9 cellular contexts compared by ENCODE assay signal in genomic region chr6:26422329-26422728, GRCh38. TPM values are rescaled to one million over a fixed set of nuclear protein-coding genes. Genes with fewer than 3 reads are reported as not detected.
A peak's percentile ranks its signal among the peaks of the same experiment; 100 is the strongest.
DNase-seq lines count a peak whose midpoint lies in the region; FAIRE-seq and TF ChIP-seq lines count a peak whose summit lies in the region.
"Had no signal": no experiment of that assay in that cellular context is flagged by ENCODE, and none has a peak within 500 bp of the region (broad histone marks: within the 10 kb centered on the region; RNA-seq: fewer than 3 reads in every experiment).

No MANE protein-coding gene starts in this region.

- H3K4me3 Mint-ChIP-seq in astrocyte (ENCODE audit: unreplicated experiment), result peak overlapping the region; percentile 52

- peak overlapping the region; percentile 97 for H3K9ac ChIP-seq in astrocyte (ENCODE audit: low read length)

- H3K79me2 ChIP-seq in DOHH2 (ENCODE audit: control insufficient read depth, low read length), result no peaks in the 10 kb centered on the region
- peaks cover 16% of the 10 kb centered on the region for H3K79me2 ChIP-seq in astrocyte (ENCODE audit: insufficient read depth, low read length)

- H3K27ac ChIP-seq in DOHH2 (ENCODE audit: low read depth, low read length) (no peak overlapping the region), astrocyte (ENCODE audit: low read depth, low read length) (no peak overlapping the region), ovary (no peak overlapping the region)

- H3K36me3 ChIP-seq in DOHH2 (ENCODE audit: control insufficient read depth, low read length) (no peaks in the 10 kb centered on the region), astrocyte (ENCODE audit: insufficient read depth, low read length) (peaks cover 12% of the 10 kb centered on the region), ovary (no peaks in the 10 kb centered on the region)

- FAIRE-seq in astrocyte (lab: Jason Lieb, UNC), result no peak
- FAIRE-seq: G401.6 had no signal

- peaks cover 15% of the 10 kb centered on the region for H3K9me3 ChIP-seq in DOHH2 (ENCODE audit: control insufficient read depth, insufficient read depth, low read length)
- no peaks in the 10 kb centered on the region for H3K9me3 ChIP-seq in astrocyte (ENCODE audit: insufficient read depth, low read depth, low read length)
- H3K9me3 ChIP-seq in ovary, result no peaks in the 10 kb centered on the region

- intact Hi-C loops in ovary (cut with DNase I), result no loop called here

- peaks cover 23% of the 10 kb centered on the region for H3K36me3 Mint-ChIP-seq in astrocyte (ENCODE audit: low read depth, unreplicated experiment)
- H3K36me3 Mint-ChIP-seq: natural killer cell had no signal

- peaks cover 7% of the 10 kb centered on the region for H3K4me1 ChIP-seq in DOHH2 (ENCODE audit: control insufficient read depth, low read length)
- H3K4me1 ChIP-seq in astrocyte (ENCODE audit: insufficient read depth, low read length), result peaks cover 7% of the 10 kb centered on the region
- H3K4me1 ChIP-seq in ovary (ENCODE audit: insufficient read depth), result peaks cover 7% of the 10 kb centered on the region

- no peak for TF ChIP-seq EP300 in ovary (IDR thresholded peaks at IDR 0.05)

- no peak overlapping the region for H2AFZ ChIP-seq in astrocyte (ENCODE audit: low read depth, low read length)

- H4K20me1 ChIP-seq in DOHH2 (ENCODE audit: control insufficient read depth, insufficient read depth, low read depth, low read length) (no peaks in the 10 kb centered on the region), astrocyte (ENCODE audit: insufficient read depth, low read length) (no peaks in the 10 kb centered on the region)

- H3F3A ChIP-seq in DOHH2 (ENCODE audit: control insufficient read depth, insufficient read depth), result no peaks in the 10 kb centered on the region

- no peak for TF ChIP-seq CTCF in DOHH2 (IDR thresholded peaks at IDR 0.05; ENCODE audit: low read depth, low read length, poor library complexity, severe bottlenecking)
- no peak for TF ChIP-seq CTCF in astrocyte (IDR thresholded peaks at IDR 0.05; ENCODE audit: insufficient read depth, low read depth, low read length)
- TF ChIP-seq CTCF in ovary (IDR thresholded peaks at IDR 0.05), result no peak

- 83 to 89% (median 85%) methylated on average over 3 of the region's 3 CpGs for WGBS in ovary, 3 donors

- H3K4me1 Mint-ChIP-seq in astrocyte (ENCODE audit: low read depth, unreplicated experiment), result peaks cover 1% of the 10 kb centered on the region

- H3K4me3 ChIP-seq in DOHH2 (ENCODE audit: low read length) (peak overlapping the region; percentile 87), astrocyte (ENCODE audit: insufficient read depth, low read depth, low read length) (peak overlapping the region; percentile 91), ovary (peak overlapping the region; percentile 69)

- H3K4me2 ChIP-seq in DOHH2 (ENCODE audit: low read length) (peak overlapping the region; percentile 79), astrocyte (ENCODE audit: low read length) (peak overlapping the region; percentile 90)

- H3K27me3 ChIP-seq in DOHH2 (ENCODE audit: control insufficient read depth, low read length) (no peaks in the 10 kb centered on the region), astrocyte (ENCODE audit: insufficient read depth, low read length) (no peaks in the 10 kb centered on the region), ovary (no peaks in the 10 kb centered on the region)

- DNase-seq in astrocyte (ENCODE audit: low read depth) (no peak), ovary (no peak), NCI-H146 treated with DMSO at 0.1 percent for 48 hours (lab: John Stamatoyannopoulos, UW; ENCODE audit: unreplicated experiment) (no peak), NCI-H1092 (lab: John Stamatoyannopoulos, UW) (no peak), SIG-M5 treated with dmso at 0.1 percent for 504 hours (lab: John Stamatoyannopoulos, UW; ENCODE audit: unreplicated experiment) (no peak)
- DNase-seq: natural killer cell, NCI-H345 had no signal

- H3K27ac Mint-ChIP-seq in astrocyte (ENCODE audit: unreplicated experiment), result no peak overlapping the region
- H3K27ac Mint-ChIP-seq: natural killer cell had no signal

- H3K9me3 Mint-ChIP-seq in astrocyte (ENCODE audit: unreplicated experiment), result peaks cover 8% of the 10 kb centered on the region
- H3K9me3 Mint-ChIP-seq: natural killer cell had no signal

- H3K9me2 ChIP-seq in DOHH2 (replicated peaks; ENCODE audit: control insufficient read depth, low read length), result no peaks in the 10 kb centered on the region

- TF ChIP-seq POLR2A in ovary (IDR thresholded peaks at IDR 0.05), result no peak

- no peaks in the 10 kb centered on the region for H3K27me3 Mint-ChIP-seq in astrocyte (ENCODE audit: low read depth, unreplicated experiment)

RNA-seq across cellular contexts. Expression of gene BTN3A3, which starts 18.0 kb away (rescaled TPM):
- 4.7 and 6.2 TPM in 2 replicates for total RNA-seq in astrocyte
- total RNA-seq in ovary, result 10 to 100 TPM; 13.6 to 19.5 (median 18.0) TPM
- 10 to 100 TPM; 13.8 to 72.3 TPM for polyA plus RNA-seq in ovary

RNA-seq across cellular contexts. Expression of gene BTN3A1, which starts 20.3 kb away (rescaled TPM):
- total RNA-seq in astrocyte (22.2 and 29.9 TPM in 2 replicates), ovary (10 to 100 TPM; 11.0 to 33.4 (median 18.4) TPM)
- polyA plus RNA-seq in ovary, result 10 to 100 TPM; 14.5 to 64.5 TPM

RNA-seq across cellular contexts. Expression of gene BTN2A1, which starts 35.4 kb away (rescaled TPM):
- total RNA-seq in astrocyte, result 50.4 and 51.5 TPM in 2 replicates
- total RNA-seq in ovary, result 10 to 100 TPM in 6 of 7 donors, 1 to 10 TPM in 1; 9.0 to 23.2 (median 17.7) TPM
- polyA plus RNA-seq in ovary, result 10 to 100 TPM; 20.5 to 33.3 TPM

RNA-seq across cellular contexts. Expression of gene BTN2A2, which starts 39.4 kb away (rescaled TPM):
- total RNA-seq in astrocyte (19.9 and 25.1 TPM in 2 replicates), ovary (10 to 100 TPM; 10.7 to 23.0 (median 13.7) TPM)
- polyA plus RNA-seq in ovary, result 10 to 100 TPM in 1 of 2 donors, 1 to 10 TPM in 1; 7.3 to 15.1 TPM

RNA-seq across cellular contexts. Expression of gene BTN3A2, which starts 57.3 kb away (rescaled TPM):
- 31.7 and 34.1 TPM in 2 replicates for total RNA-seq in astrocyte
- total RNA-seq in ovary, result 10 to 100 TPM in 6 of 7 donors, 1 to 10 TPM in 1; 9.9 to 36.5 (median 16.5) TPM
- 10 to 100 TPM; 22.9 to 45.7 TPM for polyA plus RNA-seq in ovary
